Comparison of ENCODE assay signal across 24 cellular contexts in genomic region chr16:73464834-73465233, GRCh38.
"Had no signal": no experiment of that assay in that cellular context is flagged by ENCODE, and none has a peak within 500 bp of the region (broad histone marks: within the 10 kb centered on the region; RNA-seq: fewer than 3 reads in every experiment).

No MANE protein-coding gene starts in this region.

- H3K27me3 ChIP-seq: SJCRH30 had no signal

- ATAC-seq: Panc1, Right ventricle myocardium inferior, SK-N-SH treated with all-trans-retinoic acid at 6 μM for 48 hours had no signal

- H3K4me2 ChIP-seq: PC-9 had no signal

- H2AFZ ChIP-seq: PC-9 had no signal

- H3K27ac ChIP-seq: PC-9, RWPE1, SJCRH30, SK-N-MC had no signal

- DNase-seq: Karpas-422, MM.1S, MV-4-11, NCI-H1105, NCI-H1694 treated with DMSO at 0.1 percent for 48 hours, NCI-H187 treated with DMSO at 0.1 percent for 48 hours, NCI-H2029, NCI-H2171 treated with DMSO at 0.1 percent for 48 hours, NCI-H345, NCI-H446, NCI-H510A treated with DMSO at 0.1 percent for 48 hours, NCI-H524 treated with DMSO at 0.1 percent for 48 hours, NCI-H526 treated with DMSO at 0.1 percent for 48 hours, NCI-H774, PC-9, SHP77, SIG-M5, SJCRH30 had no signal

- H3K4me3 ChIP-seq: PC-9, SJCRH30, SK-N-MC had no signal

- H3K9me3 ChIP-seq: SJCRH30 had no signal

- FAIRE-seq: RCC 7860 had no signal

- H3K36me3 ChIP-seq: SJCRH30 had no signal

- H3K4me1 ChIP-seq: SJCRH30 had no signal
